In genomic region chr14:67817750-67818438, GRCh38 we compare ENCODE assay signal across 11 cellular contexts. TPM values are rescaled to one million over a fixed set of nuclear protein-coding genes. Genes with fewer than 3 reads are reported as not detected.
DNase-seq lines count a peak whose midpoint lies in the region; FAIRE-seq and TF ChIP-seq lines count a peak whose summit lies in the region.
"Had no signal": no experiment of that assay in that cellular context is flagged by ENCODE, and none has a peak within 500 bp of the region (broad histone marks: within the 10 kb centered on the region; RNA-seq: fewer than 3 reads in every experiment).

No MANE protein-coding gene starts in this region.

- H3K9ac ChIP-seq in astrocyte (ENCODE audit: low read length) = no peak overlapping the region

- H3K4me3 Mint-ChIP-seq in activated naive CD4-positive, alpha-beta T cell treated with anti-CD3 and anti-CD28 coated beads, Interleukin-2, amount 50 U/mL, for 24 hours = peak overlapping the region; percentile 93
- peak overlapping the region; percentile 11 for H3K4me3 Mint-ChIP-seq in astrocyte (ENCODE audit: unreplicated experiment)

- no peak overlapping the region for H3K4me2 ChIP-seq in astrocyte (ENCODE audit: low read length)

- H3K4me1 ChIP-seq in astrocyte (ENCODE audit: insufficient read depth, low read length) (peaks cover 16% of the 10 kb centered on the region), spleen (peaks cover 32 to 78% (median 59%) of the 10 kb centered on the region in 6 donors)

- 69 to 90% (median 80%) methylated on average over 14 of the region's 14 CpGs for WGBS in spleen, 5 donors
- 87 to 90% methylated on average over 14 of the region's 14 CpGs for WGBS in lower leg skin, 2 donors

- no peaks in the 10 kb centered on the region for H3K27me3 ChIP-seq in astrocyte (ENCODE audit: insufficient read depth, low read length)
- H3K27me3 ChIP-seq in spleen (replicated peaks in 1 of 7) = no peaks in the 10 kb centered on the region

- H3K27me3 Mint-ChIP-seq in activated naive CD4-positive, alpha-beta T cell treated with anti-CD3 and anti-CD28 coated beads, Interleukin-2, amount 50 U/mL, for 24 hours = no peaks in the 10 kb centered on the region
- H3K27me3 Mint-ChIP-seq in astrocyte (ENCODE audit: low read depth, unreplicated experiment) = no peaks in the 10 kb centered on the region

- H3K27ac ChIP-seq in astrocyte (ENCODE audit: low read depth, low read length) (no peak overlapping the region), spleen (peak overlapping the region in 6 of 8 donors; percentile 36 to 90 (median 86))

- H3K4me3 ChIP-seq in astrocyte (ENCODE audit: insufficient read depth, low read depth, low read length) (no peak overlapping the region), spleen (peak overlapping the region in 1 of 8 donors; percentile 95), lower leg skin (ENCODE audit: low read depth, poor library complexity, severe bottlenecking) (no peak overlapping the region)

- H3K79me2 ChIP-seq in astrocyte (ENCODE audit: insufficient read depth, low read length) = peaks cover 21% of the 10 kb centered on the region

- no peak overlapping the region for H2AFZ ChIP-seq in astrocyte (ENCODE audit: low read depth, low read length)

- peak overlapping the region; percentile 68 for H3K27ac Mint-ChIP-seq in activated naive CD4-positive, alpha-beta T cell treated with anti-CD3 and anti-CD28 coated beads, Interleukin-2, amount 50 U/mL, for 24 hours
- H3K27ac Mint-ChIP-seq in astrocyte (ENCODE audit: unreplicated experiment) = no peak overlapping the region

- no peak for DNase-seq in activated naive CD4-positive, alpha-beta T cell treated with anti-CD3 and anti-CD28 coated beads, Interleukin-2, amount 50 U/mL, for 16 hours
- DNase-seq in NOMO-1 (lab: John Stamatoyannopoulos, UW; ENCODE audit: unreplicated experiment in 2 of 2) (peak; percentile 31 to 38), astrocyte (ENCODE audit: low read depth) (no peak), spleen (no peak), HUDEP-2 (lab: John Stamatoyannopoulos, UW; ENCODE audit: unreplicated experiment in 76 of 76) (no peak), lower leg skin (ENCODE audit: low spot score in 2 of 2) (no peak), COR-L47 (lab: John Stamatoyannopoulos, UW) (no peak)
- DNase-seq: midbrain, retina, substantia nigra had no signal

- TF ChIP-seq CTCF in astrocyte (IDR thresholded peaks at IDR 0.05; ENCODE audit: insufficient read depth, low read depth, low read length) (no peak), spleen (IDR thresholded peaks at IDR 0.05 in 8 of 11, conservative IDR thresholded peaks at IDR 0.05 in 3 of 11) (no peak), lower leg skin (IDR thresholded peaks at IDR 0.05) (no peak)

- H3K36me3 Mint-ChIP-seq in activated naive CD4-positive, alpha-beta T cell treated with anti-CD3 and anti-CD28 coated beads, Interleukin-2, amount 50 U/mL, for 24 hours = no peaks in the 10 kb centered on the region
- peaks cover 1% of the 10 kb centered on the region for H3K36me3 Mint-ChIP-seq in astrocyte (ENCODE audit: low read depth, unreplicated experiment)

- no peaks in the 10 kb centered on the region for H3K9me3 ChIP-seq in astrocyte (ENCODE audit: insufficient read depth, low read depth, low read length)
- no peaks in the 10 kb centered on the region for H3K9me3 ChIP-seq in spleen

- intact Hi-C loops in spleen (cut with DNase I; ENCODE audit: low total_unique reads) = no loop called here
- intact Hi-C loops in lower leg skin (cut with DNase I; ENCODE audit: low total_unique reads) = no loop called here

- H3K4me1 Mint-ChIP-seq in activated naive CD4-positive, alpha-beta T cell treated with anti-CD3 and anti-CD28 coated beads, Interleukin-2, amount 50 U/mL, for 24 hours = peaks cover 55% of the 10 kb centered on the region
- peaks cover 11% of the 10 kb centered on the region for H3K4me1 Mint-ChIP-seq in astrocyte (ENCODE audit: low read depth, unreplicated experiment)

- no peaks in the 10 kb centered on the region for H4K20me1 ChIP-seq in astrocyte (ENCODE audit: insufficient read depth, low read length)

- no peak for FAIRE-seq in astrocyte (lab: Jason Lieb, UNC)

- TF ChIP-seq POLR2A in spleen (IDR thresholded peaks at IDR 0.05) (no peak), lower leg skin (IDR thresholded peaks at IDR 0.05) (no peak)

- H3K36me3 ChIP-seq in astrocyte (ENCODE audit: insufficient read depth, low read length) (peaks cover 3% of the 10 kb centered on the region), spleen (peaks cover 0 to 16% (median 9%) of the 10 kb centered on the region in 6 donors)

- no peaks in the 10 kb centered on the region for H3K9me3 Mint-ChIP-seq in activated naive CD4-positive, alpha-beta T cell treated with anti-CD3 and anti-CD28 coated beads, Interleukin-2, amount 50 U/mL, for 24 hours
- no peaks in the 10 kb centered on the region for H3K9me3 Mint-ChIP-seq in astrocyte (ENCODE audit: unreplicated experiment)

RNA-seq across cellular contexts. Expression of gene ZFYVE26, which starts 1.5 kb away (rescaled TPM):
- total RNA-seq in astrocyte (26.3 and 27.4 TPM in 2 replicates), spleen (10 to 100 TPM; 33.0 to 43.5 (median 39.9) TPM), lower leg skin (10 to 100 TPM; 13.0 to 34.6 (median 21.8) TPM)
- 1 to 10 TPM; 3.6 to 8.0 (median 4.5) TPM for polyA plus RNA-seq in spleen

RNA-seq across cellular contexts. Expression of gene RAD51B, which starts 1.7 kb away (rescaled TPM):
- 8.2 and 10.8 TPM in 2 replicates for total RNA-seq in astrocyte
- total RNA-seq in spleen = 10 to 100 TPM; 28.5 to 43.7 (median 34.1) TPM
- 1 to 10 TPM; 4.2 to 5.0 (median 4.9) TPM for polyA plus RNA-seq in spleen
- total RNA-seq in lower leg skin = 10 to 100 TPM in 3 of 4 donors, 1 to 10 TPM in 1; 6.1 to 27.2 (median 13.6) TPM

Comparison
In these comparisons a context has a peak if more than half of its experiments do, and no peak if none do; other contexts are left out.
1. DNase-seq: peak in NOMO-1 (2 of 2); none in activated naive CD4-positive, alpha-beta T cell treated with anti-CD3 and anti-CD28 coated beads, Interleukin-2, amount 50 U/mL, for 16 hours (single experiment), astrocyte (single experiment), spleen (single experiment), HUDEP-2 (0 of 76), lower leg skin (0 of 2) and COR-L47 (single experiment).